18 cellular contexts compared by ENCODE assay signal in genomic region chr5:97549496-97549895, GRCh38.
DNase-seq lines count a peak whose midpoint lies in the region; ATAC-seq, FAIRE-seq and TF ChIP-seq lines count a peak whose summit lies in the region.
"Had no signal": no experiment of that assay in that cellular context is flagged by ENCODE, and none has a peak within 500 bp of the region (broad histone marks: within the 10 kb centered on the region; RNA-seq: fewer than 3 reads in every experiment).

No MANE protein-coding gene starts in this region.

- POLR2A ChIA-PET in RWPE1 (lab: Yijun Ruan, JAX; ENCODE audit: low non-redundant PET): no interaction called here

- H3K27ac ChIP-seq in RWPE1: no peak overlapping the region
- H3K27ac ChIP-seq: 22Rv1, A549, C4-2B had no signal

- FAIRE-seq in GM19239 (lab: Jason Lieb, UNC): peak; percentile 42
- FAIRE-seq: A549, GM12892, HepG2 had no signal

- ATAC-seq in HG02642 (IDR thresholded peaks at IDR 0.05; ENCODE audit: poor library complexity, unreplicated experiment): no peak
- ATAC-seq: A549, HepG2 had no signal

- no peak overlapping the region for H3K4me3 ChIP-seq in epithelial cell of esophagus (ENCODE audit: low read length)
- H3K4me3 ChIP-seq: A549 had no signal

- no peak for TF ChIP-seq CTCF in RWPE1 (conservative IDR thresholded peaks at IDR 0.05; ENCODE audit: low read depth)
- TF ChIP-seq CTCF in epithelial cell of esophagus (IDR thresholded peaks at IDR 0.05; ENCODE audit: insufficient read depth, low read depth, low read length, missing control alignments): no peak

- CTCF ChIA-PET in RWPE1 (lab: Yijun Ruan, JAX): interaction anchor here (0.5 kb wide), 1 partner anchor 306 kb away, joined by 3 read pairs; no protein-coding TSS in a partner anchor

- DNase-seq in DMS53 (lab: John Stamatoyannopoulos, UW) (peak; percentile 17), DMS53 treated with DMSO at 0.1 percent for 48 hours (lab: John Stamatoyannopoulos, UW; ENCODE audit: unreplicated experiment) (no peak), GM19239 (ENCODE audit: insufficient read length, low spot score) (no peak), RWPE1 (ENCODE audit: low spot score) (peak; percentile 36), epithelial cell of esophagus (ENCODE audit: low read depth) (peak; percentile 58), MV-4-11 (lab: John Stamatoyannopoulos, UW) (no peak)
- DNase-seq in stimulated activated CD4-positive, alpha-beta T cell treated with anti-CD3 and anti-CD28 coated beads, Interleukin-2, amount 100 ng/mL, for 24 hours: no peak
- DNase-seq: AML-193; Calu3; CD4-positive, alpha-beta memory T cell; GDM1; KBM-7 had no signal

Comparison
In these comparisons a context has a peak if more than half of its experiments do, and no peak if none do; other contexts are left out.
1. DNase-seq: peak in DMS53 (single experiment), RWPE1 (single experiment) and epithelial cell of esophagus (single experiment); none in DMS53 treated with DMSO at 0.1 percent for 48 hours (single experiment), GM19239 (single experiment), MV-4-11 (single experiment) and stimulated activated CD4-positive, alpha-beta T cell treated with anti-CD3 and anti-CD28 coated beads, Interleukin-2, amount 100 ng/mL, for 24 hours (0 of 2).